ENCODE assay signal across 21 cellular contexts in the genomic region with DNA sequence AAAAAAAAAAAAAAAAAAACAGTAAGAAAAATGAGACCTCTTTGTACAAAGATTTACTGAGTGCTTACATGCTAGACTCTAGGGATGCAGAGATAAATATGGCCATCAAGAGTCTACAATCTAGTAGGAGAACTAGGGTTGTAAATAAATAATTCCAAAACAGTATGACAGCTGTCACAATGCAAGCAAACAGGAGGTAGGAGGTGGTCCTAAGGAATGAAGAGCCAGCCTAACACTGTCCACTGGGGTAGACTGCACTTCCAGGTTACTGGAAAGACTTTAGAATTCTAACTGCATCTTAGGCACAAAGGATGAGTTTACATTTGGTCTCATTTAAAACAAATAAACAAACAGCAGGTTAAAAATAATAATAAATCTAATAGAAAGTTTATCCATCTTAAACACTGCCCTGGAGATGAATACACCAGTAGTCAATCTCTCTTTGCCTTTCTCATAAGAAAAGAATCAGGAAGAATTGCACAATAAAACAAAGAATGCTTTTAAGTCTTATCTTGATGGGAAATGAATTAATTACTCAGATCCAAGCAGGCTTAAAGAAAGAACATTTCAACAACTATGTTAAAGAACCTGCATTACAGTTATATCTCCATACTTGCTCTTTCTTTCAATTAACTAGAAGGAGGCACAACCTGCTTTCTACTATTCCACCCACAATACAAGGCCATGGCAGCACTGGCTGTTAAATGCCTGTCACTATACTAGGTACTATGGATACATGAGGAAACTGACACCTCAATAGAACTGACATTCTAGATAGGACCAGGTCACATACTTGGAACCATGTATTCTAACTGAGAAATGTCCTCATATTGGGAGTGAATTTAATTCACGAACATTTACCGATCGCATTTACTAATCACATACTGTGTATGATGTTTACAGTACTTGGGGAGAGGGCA. TPM values are rescaled to one million over a fixed set of nuclear protein-coding genes. Genes with fewer than 3 reads are reported as not detected.
DNase-seq lines count a peak whose midpoint lies in the region; ATAC-seq and TF ChIP-seq lines count a peak whose summit lies in the region.
"Had no signal": no experiment of that assay in that cellular context is flagged by ENCODE, and none has a peak within 500 bp of the region (broad histone marks: within the 10 kb centered on the region; RNA-seq: fewer than 3 reads in every experiment).

No MANE protein-coding gene starts in this region.

- peaks cover 7% of the 10 kb centered on the region for H3K36me3 Mint-ChIP-seq in activated naive CD8-positive, alpha-beta T cell
- H3K36me3 Mint-ChIP-seq in activated naive CD8-positive, alpha-beta T cell treated with anti-CD3 and anti-CD28 coated beads for 36 hours: peaks cover 13% of the 10 kb centered on the region
- H3K36me3 Mint-ChIP-seq in mesothelial cell of epicardium: peaks cover 2% of the 10 kb centered on the region
- H3K36me3 Mint-ChIP-seq: natural killer cell treated with Interleukin-12 subunit alpha and Interleukin-12 subunit beta and Interleukin-15 and Interleukin-18, amount 100 ng/mL, for 72 hours had no signal

- no peak for ATAC-seq in HG02610 (IDR thresholded peaks at IDR 0.05; ENCODE audit: unreplicated experiment)
- ATAC-seq: natural killer cell treated with Interleukin-12 subunit alpha and Interleukin-12 subunit beta and Interleukin-15 and Interleukin-18, amount 100 ng/mL, for 72 hours; upper lobe of right lung had no signal

- no peaks in the 10 kb centered on the region for H3K27me3 Mint-ChIP-seq in activated naive CD8-positive, alpha-beta T cell
- no peaks in the 10 kb centered on the region for H3K27me3 Mint-ChIP-seq in activated naive CD8-positive, alpha-beta T cell treated with anti-CD3 and anti-CD28 coated beads for 36 hours
- no peaks in the 10 kb centered on the region for H3K27me3 Mint-ChIP-seq in mesothelial cell of epicardium (ENCODE audit: low read depth)
- H3K27me3 Mint-ChIP-seq: natural killer cell treated with Interleukin-12 subunit alpha and Interleukin-12 subunit beta and Interleukin-15 and Interleukin-18, amount 100 ng/mL, for 72 hours had no signal

- H3K9me3 Mint-ChIP-seq in activated naive CD8-positive, alpha-beta T cell (ENCODE audit: low read depth): no peaks in the 10 kb centered on the region
- no peaks in the 10 kb centered on the region for H3K9me3 Mint-ChIP-seq in activated naive CD8-positive, alpha-beta T cell treated with anti-CD3 and anti-CD28 coated beads for 36 hours
- no peaks in the 10 kb centered on the region for H3K9me3 Mint-ChIP-seq in mesothelial cell of epicardium
- H3K9me3 Mint-ChIP-seq: natural killer cell treated with Interleukin-12 subunit alpha and Interleukin-12 subunit beta and Interleukin-15 and Interleukin-18, amount 100 ng/mL, for 72 hours had no signal

- no peak overlapping the region for H3K4me3 ChIP-seq in choroid plexus epithelial cell (ENCODE audit: low read depth, low read length)
- H3K4me3 ChIP-seq: heart left ventricle, smooth muscle cell, upper lobe of right lung had no signal

- no peak for DNase-seq in activated naive CD8-positive, alpha-beta T cell treated with anti-CD3 and anti-CD28 coated beads for 36 hours
- peak; percentile 74 for DNase-seq in M059J (ENCODE audit: low read depth)
- peak; percentile 46 for DNase-seq in choroid plexus epithelial cell (ENCODE audit: low read depth)
- peak; percentile 79 for DNase-seq in renal cortical epithelial cell (ENCODE audit: low read depth)
- no peak for DNase-seq in mesothelial cell of epicardium (ENCODE audit: low spot score in 2 of 2, unreplicated experiment in 2 of 2)
- no peak for DNase-seq in activated CD4-positive, alpha-beta T cell treated with anti-CD3 and anti-CD28 coated beads, Interleukin-2, amount 50 U/mL, for 4 hours
- DNase-seq: activated CD4-positive, alpha-beta T cell treated with anti-CD3 and anti-CD28 coated beads for 4 hours; activated CD8-positive, alpha-beta memory T cell treated with anti-CD3 and anti-CD28 coated beads, Interleukin-2, amount 50 U/mL, for 4 hours; activated effector memory CD4-positive, alpha-beta T cell treated with Interleukin-2 at 50 U/mL for 16 hours; amniotic stem cell; C1 segment of cervical spinal cord; cerebellar nuclear complex; heart left ventricle; NCI-H187; NCI-H226; stimulated activated CD4-positive, alpha-beta T cell treated with anti-CD3 and anti-CD28 coated beads, Interleukin-4, amount 100 ng/mL, for 4 hours; upper lobe of right lung had no signal

- H3K4me1 Mint-ChIP-seq in activated naive CD8-positive, alpha-beta T cell (ENCODE audit: low read depth): peaks cover 45% of the 10 kb centered on the region
- peaks cover 26% of the 10 kb centered on the region for H3K4me1 Mint-ChIP-seq in activated naive CD8-positive, alpha-beta T cell treated with anti-CD3 and anti-CD28 coated beads for 36 hours
- H3K4me1 Mint-ChIP-seq in mesothelial cell of epicardium: peaks cover 17% of the 10 kb centered on the region

- TF ChIP-seq CTCF in choroid plexus epithelial cell (conservative IDR thresholded peaks at IDR 0.05; ENCODE audit: low read depth, low read length): no peak
- no peak for TF ChIP-seq CTCF in mesothelial cell of epicardium (IDR thresholded peaks at IDR 0.05; ENCODE audit: unreplicated experiment)

- H3K27ac Mint-ChIP-seq in activated naive CD8-positive, alpha-beta T cell: peak overlapping the region; percentile 43
- H3K27ac Mint-ChIP-seq in activated naive CD8-positive, alpha-beta T cell treated with anti-CD3 and anti-CD28 coated beads for 36 hours: no peak overlapping the region
- no peak overlapping the region for H3K27ac Mint-ChIP-seq in mesothelial cell of epicardium
- H3K27ac Mint-ChIP-seq: natural killer cell treated with Interleukin-12 subunit alpha and Interleukin-12 subunit beta and Interleukin-15 and Interleukin-18, amount 100 ng/mL, for 72 hours had no signal

- peak overlapping the region; percentile 34 for H3K4me3 Mint-ChIP-seq in activated naive CD8-positive, alpha-beta T cell
- no peak overlapping the region for H3K4me3 Mint-ChIP-seq in activated naive CD8-positive, alpha-beta T cell treated with anti-CD3 and anti-CD28 coated beads for 36 hours
- H3K4me3 Mint-ChIP-seq in mesothelial cell of epicardium: no peak overlapping the region
- H3K4me3 Mint-ChIP-seq: natural killer cell treated with Interleukin-12 subunit alpha and Interleukin-12 subunit beta and Interleukin-15 and Interleukin-18, amount 100 ng/mL, for 72 hours had no signal

RNA-seq across cellular contexts. Expression of gene ADGRA3, which starts 12.7 kb away (rescaled TPM):
- total RNA-seq in activated naive CD8-positive, alpha-beta T cell treated with anti-CD3 and anti-CD28 coated beads for 36 hours: 10 to 100 TPM; 12.0 to 13.8 TPM
- 16.1 and 22.4 TPM in 2 replicates for total RNA-seq in M059J (2014; rRNA removed; shearing (Covaris generic))
- 19.6 and 71.9 TPM in 2 replicates for total RNA-seq in renal cortical epithelial cell
- 104 to 109 TPM (median 105 TPM) in 3 replicates for total RNA-seq in mesothelial cell of epicardium

Comparison
In these comparisons a context has a peak if more than half of its experiments do, and no peak if none do; other contexts are left out.
1. DNase-seq: peak in M059J (single experiment), choroid plexus epithelial cell (single experiment) and renal cortical epithelial cell (single experiment); none in activated naive CD8-positive, alpha-beta T cell treated with anti-CD3 and anti-CD28 coated beads for 36 hours (single experiment), mesothelial cell of epicardium (0 of 2) and activated CD4-positive, alpha-beta T cell treated with anti-CD3 and anti-CD28 coated beads, Interleukin-2, amount 50 U/mL, for 4 hours (0 of 2).